ENCODE assay signal across 7 cellular contexts in genomic region chr10:89466599-89467035, GRCh38. TPM values are rescaled to one million over a fixed set of nuclear protein-coding genes. Genes with fewer than 3 reads are reported as not detected.
A peak's percentile ranks its signal among the peaks of the same experiment; 100 is the strongest.
DNase-seq lines count a peak whose midpoint lies in the region; ATAC-seq and TF ChIP-seq lines count a peak whose summit lies in the region.

No MANE protein-coding gene starts in this region.

- H3K14ac ChIP-seq in H9 (ENCODE audit: insufficient read depth, low read length): no peak overlapping the region

- H3K27ac ChIP-seq in H9 (ENCODE audit: insufficient read length, low read depth, low read length): no peak overlapping the region
- 0 out of 2 replicates have a peak overlapping the region, but pooled peaks have one; percentile 16 for H3K27ac ChIP-seq in PC-3 (ENCODE audit: low read length)

- H3K23ac ChIP-seq in H9 (ENCODE audit: insufficient read length, low read depth, low read length): no peak overlapping the region

- no peak overlapping the region for H2BK120ac ChIP-seq in H9 (ENCODE audit: low read depth, low read length, poor library complexity, severe bottlenecking)

- H3K36me3 Mint-ChIP-seq in H9 (ENCODE audit: insufficient read depth in 1 of 3, low read depth in 3 of 3): no peaks in the 10 kb centered on the region
- H3K36me3 Mint-ChIP-seq in stimulated activated naive B cell treated with anti-CD40 and anti-IgM and Interleukin-4, amounts not matched to agents 10 μg/mL and 1 μg/mL and 100 μg/mL, for 72 hours: no peaks in the 10 kb centered on the region

- H3K4me2 ChIP-seq in H9 (ENCODE audit: insufficient read depth, insufficient read length, low read length) (no peak overlapping the region), PC-3 (ENCODE audit: low read length) (peak overlapping the region; percentile 67)

- DNase-seq in H9: no peak
- peak; percentile 93 for DNase-seq in PC-3
- peak; percentile 56 for DNase-seq in fibroblast of the aortic adventitia (ENCODE audit: low read depth)
- DNase-seq in stimulated activated naive B cell treated with anti-CD40 and anti-IgM and Interleukin-4, amounts not matched to agents 10 μg/mL and 1 μg/mL and 100 μg/mL, for 72 hours: no peak
- DNase-seq in activated T-cell treated with anti-CD3 and anti-CD28 coated beads, Interleukin-2, amount 50 U/mL, for 48 hours: no peak
- DNase-seq in NCI-H2196 (lab: John Stamatoyannopoulos, UW; ENCODE audit: unreplicated experiment): no peak

- POLR2A ChIA-PET in PC-3 (lab: Charles Lee; ENCODE audit: unreplicated experiment): interaction anchor here (0.6 kb wide), 1 partner anchor 59 kb away, joined by 4 read pairs; no protein-coding TSS in a partner anchor

- no TSS peak for BruUV-seq in PC-3 (replicated peaks; lab: Mats Ljungman, UMichigan)

- no peak overlapping the region for H2BK5ac ChIP-seq in H9 (ENCODE audit: insufficient read length, low read length)

- no peaks in the 10 kb centered on the region for H3K79me1 ChIP-seq in H9 (ENCODE audit: insufficient read depth, low read depth, low read length, poor library complexity, severe bottlenecking)

- H3K79me2 ChIP-seq in H9 (ENCODE audit: insufficient read depth, low read length) (no peaks in the 10 kb centered on the region), PC-3 (ENCODE audit: low read length) (no peaks in the 10 kb centered on the region)

- no peak overlapping the region for H2BK20ac ChIP-seq in H9 (ENCODE audit: low read depth, low read length, poor library complexity, severe bottlenecking)

- no peak overlapping the region for H3T11ph ChIP-seq in H9 (ENCODE audit: low read length)

- H3K27me3 Mint-ChIP-seq in H9 (ENCODE audit: low read depth): no peaks in the 10 kb centered on the region
- H3K27me3 Mint-ChIP-seq in stimulated activated naive B cell treated with anti-CD40 and anti-IgM and Interleukin-4, amounts not matched to agents 10 μg/mL and 1 μg/mL and 100 μg/mL, for 72 hours: peaks cover 8% of the 10 kb centered on the region in 2 donors

- ATAC-seq in PC-3: peak; percentile 94
- peak; percentile 71 to 73 for ATAC-seq in stimulated activated naive B cell treated with anti-CD40 and anti-IgM and Interleukin-4, amounts not matched to agents 10 μg/mL and 1 μg/mL and 100 μg/mL, for 72 hours (replicated peaks)
- no peak for ATAC-seq in GM19467 (IDR thresholded peaks at IDR 0.05; ENCODE audit: unreplicated experiment)

- no peak overlapping the region for H2AK5ac ChIP-seq in H9 (ENCODE audit: insufficient read length, low read length)

- H3K27ac Mint-ChIP-seq in H9: no peak overlapping the region
- no peak overlapping the region for H3K27ac Mint-ChIP-seq in stimulated activated naive B cell treated with anti-CD40 and anti-IgM and Interleukin-4, amounts not matched to agents 10 μg/mL and 1 μg/mL and 100 μg/mL, for 72 hours

- H3K9me3 ChIP-seq in H9 (ENCODE audit: control insufficient read depth, low read depth, low read length): no peaks in the 10 kb centered on the region
- no peaks in the 10 kb centered on the region for H3K9me3 ChIP-seq in PC-3 (ENCODE audit: low read length)

- no peaks in the 10 kb centered on the region for H3K9me3 Mint-ChIP-seq in H9
- no peaks in the 10 kb centered on the region for H3K9me3 Mint-ChIP-seq in stimulated activated naive B cell treated with anti-CD40 and anti-IgM and Interleukin-4, amounts not matched to agents 10 μg/mL and 1 μg/mL and 100 μg/mL, for 72 hours

- no peak overlapping the region for H2BK12ac ChIP-seq in H9 (ENCODE audit: insufficient read length, low read depth, low read length)

- H4K20me1 ChIP-seq in H9 (ENCODE audit: control insufficient read depth, insufficient read depth, insufficient read length) (no peaks in the 10 kb centered on the region), PC-3 (ENCODE audit: low read length) (no peaks in the 10 kb centered on the region)

- H2AFZ ChIP-seq in H9 (ENCODE audit: low read length) (no peak overlapping the region), PC-3 (ENCODE audit: low read length) (0 out of 2 replicates have a peak overlapping the region, but pooled peaks have one; percentile 31)

- H3K9ac ChIP-seq in H9 (ENCODE audit: extremely low read depth, insufficient read length, low read length): no peak overlapping the region
- H3K9ac ChIP-seq in PC-3 (ENCODE audit: low read length): no peak overlapping the region

- H3K4me1 Mint-ChIP-seq in H9: peaks cover 9 to 13% of the 10 kb centered on the region in 2 experiments
- H3K4me1 Mint-ChIP-seq in stimulated activated naive B cell treated with anti-CD40 and anti-IgM and Interleukin-4, amounts not matched to agents 10 μg/mL and 1 μg/mL and 100 μg/mL, for 72 hours: peaks cover 0 to 2% of the 10 kb centered on the region in 2 donors

- no peak overlapping the region for H4K8ac ChIP-seq in H9 (replicated peaks; ENCODE audit: insufficient read length, low read depth, low read length)

- no peak overlapping the region for H3K4ac ChIP-seq in H9 (ENCODE audit: low read depth, low read length)

- H3K36me3 ChIP-seq in PC-3 (ENCODE audit: low read depth, low read length): no peaks in the 10 kb centered on the region

- no peak overlapping the region for H3K18ac ChIP-seq in H9 (ENCODE audit: insufficient read length, low read depth, low read length)

- CTCF ChIA-PET in PC-3 (lab: Charles Lee): interaction anchor here (0.6 to 1.5 kb wide), 5 partner anchors 16 to 88 kb away, joined by 3 to 16 read pairs (median 6); partner anchors contain the start of gene IFIT1

- WGBS in H9 (ENCODE audit: extremely low coverage, insufficient read length, low lambda C conversion rate): no CpG with 5 or more reads among the region's 3 CpGs

- no peak overlapping the region for H2BK15ac ChIP-seq in H9 (ENCODE audit: low read depth, low read length)

- H3K9me2 ChIP-seq in PC-3 (replicated peaks; ENCODE audit: low read length): no peaks in the 10 kb centered on the region

- no peaks in the 10 kb centered on the region for H3F3A ChIP-seq in PC-3 (ENCODE audit: low read length, unreplicated experiment)

- H3K4me3 Mint-ChIP-seq in H9: no peak overlapping the region
- H3K4me3 Mint-ChIP-seq in stimulated activated naive B cell treated with anti-CD40 and anti-IgM and Interleukin-4, amounts not matched to agents 10 μg/mL and 1 μg/mL and 100 μg/mL, for 72 hours: no peak overlapping the region

- H3K56ac ChIP-seq in H9 (ENCODE audit: insufficient read length, low read depth, low read length): no peak overlapping the region

- H3K4me3 ChIP-seq in PC-3 (ENCODE audit: low read length): no peak overlapping the region; the same call in 1 of the 2 replicates
- no peak overlapping the region for H3K4me3 ChIP-seq in fibroblast of the aortic adventitia (ENCODE audit: low read depth, low read length)

- no peaks in the 10 kb centered on the region for H3K4me1 ChIP-seq in H9 (ENCODE audit: insufficient read depth, low read length)
- peaks cover 32% of the 10 kb centered on the region for H3K4me1 ChIP-seq in PC-3 (ENCODE audit: insufficient read depth, low read length)

- H3K23me2 ChIP-seq in H9 (ENCODE audit: insufficient read length, low read depth, low read length, poor library complexity, severe bottlenecking): no peaks in the 10 kb centered on the region

- H4K91ac ChIP-seq in H9 (ENCODE audit: insufficient read length, low read depth, low read length): no peak overlapping the region

- H4K5ac ChIP-seq in H9 (ENCODE audit: insufficient read length, low read depth, low read length): no peak overlapping the region

- no peaks in the 10 kb centered on the region for H3K27me3 ChIP-seq in H9 (ENCODE audit: insufficient read depth, low read length)
- H3K27me3 ChIP-seq in PC-3 (ENCODE audit: low read length): no peaks in the 10 kb centered on the region

- peak; percentile 63 for TF ChIP-seq CTCF in H9 (conservative IDR thresholded peaks at IDR 0.05)
- peak; percentile 72 for TF ChIP-seq CTCF in PC-3 (conservative IDR thresholded peaks at IDR 0.05; ENCODE audit: low read depth, low read length)
- TF ChIP-seq CTCF in fibroblast of the aortic adventitia (IDR thresholded peaks at IDR 0.05; ENCODE audit: insufficient read depth, low read length): peak; percentile 65

- intact Hi-C loops in PC-3 (cut with micrococcal nuclease): loop anchor here (1.0 to 2.0 kb wide), 3 partner anchors 40 to 98 kb away; no protein-coding TSS in a partner anchor

RNA-seq across cellular contexts. Expression of gene IFIT5, which starts 52.2 kb away (rescaled TPM):
- total RNA-seq in H9 (2021): 2.1 and 2.3 TPM in 2 replicates
- 8.9 and 10.7 TPM in 2 replicates for total RNA-seq in PC-3 (2014; rRNA removed)
- total RNA-seq in fibroblast of the aortic adventitia (ENCODE audit: low replicate concordance): 30.7 and 36.0 TPM in 2 replicates

Comparison
In these comparisons a context has a peak if more than half of its experiments do, and no peak if none do; other contexts are left out.
1. DNase-seq: peak in PC-3 (single experiment) and fibroblast of the aortic adventitia (single experiment); none in H9 (single experiment), stimulated activated naive B cell treated with anti-CD40 and anti-IgM and Interleukin-4, amounts not matched to agents 10 μg/mL and 1 μg/mL and 100 μg/mL, for 72 hours (single experiment), activated T-cell treated with anti-CD3 and anti-CD28 coated beads, Interleukin-2, amount 50 U/mL, for 48 hours (0 of 2) and NCI-H2196 (single experiment).
2. Peak in every context shown above with its lines, with median percentiles within 50 percentile points of each other: CTCF ChIP-seq.